Comparison of ENCODE assay signal across 12 cellular contexts in the genomic region with DNA sequence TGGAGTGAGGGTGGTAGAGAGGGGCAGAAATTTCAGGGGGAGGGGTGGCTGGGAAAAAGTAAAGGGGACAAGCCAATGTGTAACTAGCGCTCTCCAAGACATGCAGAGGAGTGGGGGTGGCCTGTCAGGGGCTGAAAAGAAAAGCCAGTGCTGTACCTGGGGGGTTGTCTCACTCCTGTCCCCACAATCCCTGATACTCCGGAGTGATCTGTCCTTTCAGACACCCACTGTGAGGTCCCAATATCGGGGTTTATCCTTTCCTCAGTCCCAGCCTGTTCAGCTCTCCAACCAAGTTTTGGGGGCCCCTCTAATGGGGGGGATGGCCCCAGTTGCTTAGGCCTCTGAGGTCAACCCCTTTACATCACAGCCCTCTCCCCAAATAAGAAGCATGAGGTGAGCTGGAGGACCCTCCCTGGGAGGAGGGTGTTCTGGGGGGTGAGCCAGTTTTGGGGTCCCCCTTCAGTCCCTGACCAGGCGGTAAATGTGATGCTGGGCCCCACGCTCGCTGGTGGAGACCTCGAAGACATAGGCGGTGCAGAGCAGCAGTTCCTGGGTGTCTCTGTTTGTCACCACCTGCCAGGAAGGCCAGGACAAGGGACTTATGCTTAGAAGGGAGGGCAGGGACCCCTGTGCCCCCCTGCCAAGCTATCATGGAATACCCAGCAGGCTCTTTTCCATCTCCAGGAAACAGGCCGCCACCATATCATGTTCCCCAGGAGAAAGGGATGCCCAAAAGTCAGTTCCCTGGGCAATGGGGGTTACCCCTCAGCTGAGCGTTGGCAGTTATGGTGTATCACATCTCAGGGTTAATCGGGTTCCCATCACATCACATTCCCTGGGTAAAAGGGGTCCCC. TPM values are rescaled to one million over a fixed set of nuclear protein-coding genes. Genes with fewer than 3 reads are reported as not detected.
DNase-seq lines count a peak whose midpoint lies in the region; ATAC-seq and TF ChIP-seq lines count a peak whose summit lies in the region.
"Had no signal": no experiment of that assay in that cellular context is flagged by ENCODE, and none has a peak within 500 bp of the region (broad histone marks: within the 10 kb centered on the region; RNA-seq: fewer than 3 reads in every experiment).

No MANE protein-coding gene starts in this region.

- H3K27me3 ChIP-seq in upper lobe of left lung = no peaks in the 10 kb centered on the region

- H3K36me3 Mint-ChIP-seq in activated B cell treated with CpG ODN at 0.5 μM for 24 hours (ENCODE audit: low read depth) = peaks cover 74% of the 10 kb centered on the region
- H3K36me3 Mint-ChIP-seq in naive B cell = peaks cover 34 to 58% of the 10 kb centered on the region in 2 donors
- H3K36me3 Mint-ChIP-seq in HFFc6 (ENCODE audit: low read depth) = peaks cover 25% of the 10 kb centered on the region

- no peaks in the 10 kb centered on the region for H3K9me3 ChIP-seq in upper lobe of left lung

- intact Hi-C loops in activated B cell treated with CpG ODN at 0.5 μM for 24 hours (cut with micrococcal nuclease) = loop anchor here (1.0 to 2.0 kb wide), 6 partner anchors 13 to 112 kb away; partner anchors contain the start of genes ALDH16A1 and DKKL1

- H3K4me3 ChIP-seq in upper lobe of left lung = peak overlapping the region in 1 of 4 donors; percentile 54

- no peak for TF ChIP-seq CTCF in activated B cell treated with CpG ODN at 0.5 μM for 24 hours (IDR thresholded peaks at IDR 0.05)
- no peak for TF ChIP-seq CTCF in upper lobe of left lung (IDR thresholded peaks at IDR 0.05)
- no peak for TF ChIP-seq CTCF in HFFc6 (IDR thresholded peaks at IDR 0.05)

- peaks cover 29 to 40% (median 37%) of the 10 kb centered on the region in 4 donors for H3K4me1 ChIP-seq in upper lobe of left lung

- POLR2A ChIA-PET in activated B cell treated with CpG ODN at 0.5 μM for 24 hours (lab: Charles Lee) = interaction anchor here (0.5 to 19.9 kb wide), 37 partner anchors 11 to 533 kb away, joined by 3 to 757 read pairs (median 6); partner anchors contain the start of genes ALDH16A1, CD37, DKKL1 and KASH5

- TF ChIP-seq POLR2A in upper lobe of left lung (IDR thresholded peaks at IDR 0.05) = no peak

- CTCF ChIA-PET in activated B cell treated with CpG ODN at 0.5 μM for 24 hours (lab: Charles Lee) = interaction anchor here (1.2 to 3.0 kb wide), 4 partner anchors 15 to 75 kb away, joined by 4 to 7 read pairs (median 6); no protein-coding TSS in a partner anchor

- H3K4me3 Mint-ChIP-seq in activated B cell treated with CpG ODN at 0.5 μM for 24 hours (peak overlapping the region; percentile 80), naive B cell (peak overlapping the region in 7 of 8 donors; percentile 52 to 95 (median 84)), HFFc6 (no peak overlapping the region)

- peak; percentile 43 for DNase-seq in activated effector memory CD4-positive, alpha-beta T cell treated with anti-CD3 and anti-CD28 coated beads, Interleukin-2, amount 50 U/mL, for 16 hours
- no peak for DNase-seq in activated effector memory CD4-positive, alpha-beta T cell treated with Interleukin-2 at 50 U/mL for 16 hours
- DNase-seq in activated B cell treated with CpG ODN at 0.5 μM for 24 hours = peak; percentile 26
- no peak for DNase-seq in naive B cell
- DNase-seq in upper lobe of left lung = no peak
- DNase-seq in HFFc6 = no peak
- DNase-seq: MM.1S had no signal

- H3K27ac Mint-ChIP-seq in activated B cell treated with CpG ODN at 0.5 μM for 24 hours (peak overlapping the region; percentile 93), naive B cell (peak overlapping the region; percentile 94 to 100 (median 98)), HFFc6 (no peak overlapping the region)

- H3K9me3 Mint-ChIP-seq in activated B cell treated with CpG ODN at 0.5 μM for 24 hours (no peaks in the 10 kb centered on the region), naive B cell (peaks cover 0 to 11% (median 6%) of the 10 kb centered on the region in 7 donors), HFFc6 (no peaks in the 10 kb centered on the region)
- H3K9me3 Mint-ChIP-seq: stimulated activated naive CD8-positive, alpha-beta T cell treated with anti-CD3 and anti-CD28 coated beads, Interleukin-15, amount 100 ng/mL, for 72 hours had no signal

- peaks cover 76% of the 10 kb centered on the region for H3K4me1 Mint-ChIP-seq in activated B cell treated with CpG ODN at 0.5 μM for 24 hours
- H3K4me1 Mint-ChIP-seq in naive B cell = peaks cover 62 to 81% (median 79%) of the 10 kb centered on the region in 3 donors
- no peaks in the 10 kb centered on the region for H3K4me1 Mint-ChIP-seq in HFFc6 (ENCODE audit: low read depth)

- no peak for TF ChIP-seq EP300 in upper lobe of left lung (IDR thresholded peaks at IDR 0.05)

- H3K27me3 Mint-ChIP-seq in activated B cell treated with CpG ODN at 0.5 μM for 24 hours (no peaks in the 10 kb centered on the region), naive B cell (no peaks in the 10 kb centered on the region), HFFc6 (ENCODE audit: insufficient read depth) (peaks cover 11% of the 10 kb centered on the region)
- H3K27me3 Mint-ChIP-seq: stimulated activated naive CD8-positive, alpha-beta T cell treated with anti-CD3 and anti-CD28 coated beads, Interleukin-15, amount 100 ng/mL, for 72 hours had no signal

- H3K36me3 ChIP-seq in upper lobe of left lung = peaks cover 0 to 58% (median 46%) of the 10 kb centered on the region in 4 donors

- ATAC-seq in activated B cell treated with CpG ODN at 0.5 μM for 24 hours (ENCODE audit: low read depth) = peak; percentile 0
- peak in 1 of 2 donors; percentile 4 for ATAC-seq in naive B cell (ENCODE audit: low read depth in 2 of 2)
- ATAC-seq in upper lobe of left lung (ENCODE audit: low FRiP score in 2 of 2) = no peak
- ATAC-seq in GM18511 (IDR thresholded peaks at IDR 0.05; ENCODE audit: unreplicated experiment) = no peak
- no peak for ATAC-seq in GM21367 (IDR thresholded peaks at IDR 0.05; ENCODE audit: unreplicated experiment)
- ATAC-seq: foreskin keratinocyte; stimulated activated naive CD8-positive, alpha-beta T cell treated with anti-CD3 and anti-CD28 coated beads, Interleukin-15, amount 100 ng/mL, for 72 hours had no signal

- H3K27ac ChIP-seq in upper lobe of left lung = peak overlapping the region; percentile 57 to 91 (median 86)
- H3K27ac ChIP-seq: foreskin keratinocyte had no signal

- 83 to 89% methylated on average over 6 to 11 of the region's 11 CpGs for WGBS in upper lobe of left lung, 2 donors

RNA-seq across cellular contexts. Expression of gene CD37, which starts 5.9 kb away (rescaled TPM):
- total RNA-seq in activated B cell treated with CpG ODN at 0.5 μM for 24 hours (1,587 and 1,688 TPM in 2 replicates), upper lobe of left lung (100 to 1,000 TPM in 4 of 6 donors, 10 to 100 TPM in 2; 63.5 to 156 (median 123) TPM)
- polyA plus RNA-seq in naive B cell (ENCODE audit: low read depth in 6 of 6) = 1,000 to 10,000 TPM in 1 of 6 donors, 100 to 1,000 TPM in 5; 672 to 1,032 (median 882) TPM
- not detected for total RNA-seq in HFFc6 (2021; fragmentation: NEBNext Ultra II Directional; extraction: Animal tissue kit (Norgen Biotek cat#: 25700))
- total RNA-seq: dermis microvascular lymphatic vessel endothelial cell, foreskin keratinocyte had no signal
- polyA plus RNA-seq: foreskin keratinocyte had no signal

RNA-seq across cellular contexts. Expression of gene SLC6A16, which starts 16.1 kb away (rescaled TPM):
- total RNA-seq in activated B cell treated with CpG ODN at 0.5 μM for 24 hours = 14.8 and 19.3 TPM in 2 replicates
- polyA plus RNA-seq in naive B cell (ENCODE audit: low read depth in 6 of 6) = 10 to 100 TPM in 1 of 6 donors, 1 to 10 TPM in 5; 5.8 to 17.4 (median 8.4) TPM
- 1 to 10 TPM in 5 of 6 donors, under 1 TPM in 1; 0.44 to 4.2 (median 2.0) TPM for total RNA-seq in upper lobe of left lung
- under 1 TPM in 5 of 6 experiments, not detected in 1; 0.26 to 0.53 (median 0.40) TPM for total RNA-seq in HFFc6 (2021; fragmentation: NEBNext Ultra II Directional; extraction: Animal tissue kit (Norgen Biotek cat#: 25700))
- total RNA-seq: foreskin keratinocyte had no signal

RNA-seq across cellular contexts. Expression of gene TEAD2, which starts 21.1 kb away (rescaled TPM):
- 5.3 TPM in 2 replicates for total RNA-seq in activated B cell treated with CpG ODN at 0.5 μM for 24 hours
- 1 to 10 TPM in 5 of 6 donors, under 1 TPM in 1; 0.80 to 5.4 (median 3.0) TPM for polyA plus RNA-seq in naive B cell (ENCODE audit: low read depth in 6 of 6)
- 10 to 100 TPM; 13.6 to 38.0 (median 20.5) TPM for total RNA-seq in upper lobe of left lung
- 10 to 100 TPM; 16.5 to 23.1 (median 20.8) TPM for total RNA-seq in HFFc6 (2021; fragmentation: NEBNext Ultra II Directional; extraction: Animal tissue kit (Norgen Biotek cat#: 25700))

RNA-seq across cellular contexts. Expression of gene DKKL1, which starts 22.6 kb away (rescaled TPM):
- total RNA-seq in activated B cell treated with CpG ODN at 0.5 μM for 24 hours = 0.71 and 0.76 TPM in 2 replicates
- polyA plus RNA-seq in naive B cell (ENCODE audit: low read depth in 6 of 6) = 1 to 10 TPM in 1 of 6 donors, under 1 TPM in 2, not detected in 3; 0.55 to 2.8 (median 0.82) TPM
- under 1 TPM in 3 of 6 donors, not detected in 3; 0.40 to 0.69 (median 0.61) TPM for total RNA-seq in upper lobe of left lung
- not detected for total RNA-seq in HFFc6 (2021; fragmentation: NEBNext Ultra II Directional; extraction: Animal tissue kit (Norgen Biotek cat#: 25700))

RNA-seq across cellular contexts. Expression of gene KASH5, which starts 47.0 kb away (rescaled TPM):
- 0.62 and 0.66 TPM in 2 replicates for total RNA-seq in activated B cell treated with CpG ODN at 0.5 μM for 24 hours
- not detected for polyA plus RNA-seq in naive B cell (ENCODE audit: low read depth in 6 of 6)
- total RNA-seq in upper lobe of left lung = 1 to 10 TPM in 3 of 6 donors, under 1 TPM in 1, not detected in 2; 0.61 to 6.9 (median 1.6) TPM
- total RNA-seq in HFFc6 (2021; fragmentation: NEBNext Ultra II Directional; extraction: Animal tissue kit (Norgen Biotek cat#: 25700)) = not detected
- total RNA-seq: dermis microvascular lymphatic vessel endothelial cell, foreskin keratinocyte had no signal
- polyA plus RNA-seq: foreskin keratinocyte had no signal

Comparison
In these comparisons a context has a peak if more than half of its experiments do, and no peak if none do; other contexts are left out.
1. DNase-seq: peak in activated effector memory CD4-positive, alpha-beta T cell treated with anti-CD3 and anti-CD28 coated beads, Interleukin-2, amount 50 U/mL, for 16 hours (single experiment) and activated B cell treated with CpG ODN at 0.5 μM for 24 hours (single experiment); none in activated effector memory CD4-positive, alpha-beta T cell treated with Interleukin-2 at 50 U/mL for 16 hours (single experiment), naive B cell (single experiment), upper lobe of left lung (0 of 2) and HFFc6 (single experiment).
2. RNA of gene CD37, which starts 5.9 kb away (total RNA-seq): 1,587 to 1,688 TPM in activated B cell treated with CpG ODN at 0.5 μM for 24 hours and 63.5 to 156 TPM in upper lobe of left lung; not detected in HFFc6; every median in the first group is over 10 times any median in the second.